ENCODE assay signal across 20 cellular contexts in genomic region chr9:97545507-97545906, GRCh38. TPM values are rescaled to one million over a fixed set of nuclear protein-coding genes. Genes with fewer than 3 reads are reported as not detected.
DNase-seq lines count a peak whose midpoint lies in the region; ATAC-seq, FAIRE-seq and TF ChIP-seq lines count a peak whose summit lies in the region.
"Had no signal": no experiment of that assay in that cellular context is flagged by ENCODE, and none has a peak within 500 bp of the region (broad histone marks: within the 10 kb centered on the region; RNA-seq: fewer than 3 reads in every experiment).

No MANE protein-coding gene starts in this region.

- H3K4me2 ChIP-seq in HepG2 (ENCODE audit: low read depth, low read length) = no peak overlapping the region
- H3K4me2 ChIP-seq: A549 had no signal

- 15% methylated on average over 8 of the region's 8 CpGs for WGBS in HepG2 (ENCODE audit: low lambda C conversion rate)
- 49% methylated on average over 5 of the region's 8 CpGs for WGBS in right lobe of liver (ENCODE audit: insufficient coverage, low coverage, low lambda C conversion rate, missing lambda C conversion rate)
- WGBS in psoas muscle, 3 donors = 25 to 45% (median 31%) methylated on average over 7 to 8 of the region's 8 CpGs

- H3K4me3 ChIP-seq in HepG2 (replicated peaks in 1 of 3; ENCODE audit: insufficient read depth in 1 of 3, low read depth in 2 of 3, low read length in 3 of 3) = no peak overlapping the region
- no peak overlapping the region for H3K4me3 ChIP-seq in right lobe of liver
- H3K4me3 ChIP-seq in psoas muscle = no peak overlapping the region
- H3K4me3 ChIP-seq: A549 had no signal

- H3K27ac Mint-ChIP-seq in effector memory CD8-positive, alpha-beta T cell = no peak overlapping the region
- H3K27ac Mint-ChIP-seq: CD4-positive, alpha-beta T cell had no signal

- H3K9me3 ChIP-seq in HepG2 (ENCODE audit: low read length) = no peaks in the 10 kb centered on the region
- H3K9me3 ChIP-seq in right lobe of liver = no peaks in the 10 kb centered on the region
- H3K9me3 ChIP-seq in psoas muscle = no peaks in the 10 kb centered on the region
- H3K9me3 ChIP-seq: A549, Caco-2 had no signal

- CTCF ChIA-PET in HepG2 (lab: Yijun Ruan, JAX; ENCODE audit: low intra/inter-chr PET ratio, low total read pairs) = no interaction called here

- H3K27ac ChIP-seq in HepG2 (ENCODE audit: extremely low read length, insufficient read depth, low read length) (no peak overlapping the region), right lobe of liver (no peak overlapping the region), psoas muscle (peak overlapping the region; percentile 20)
- H3K27ac ChIP-seq: A549 had no signal

- in situ Hi-C loops in HepG2 (cut with HindIII; ENCODE audit: extremely low pct_ligation_motif_present, low pct_unique_long_range_greater_than_20kb) = no loop called here

- TF ChIP-seq EP300 in HepG2 (IDR thresholded peaks at IDR 0.05; ENCODE audit: low read depth in 2 of 2, low read length in 2 of 2) = no peak
- TF ChIP-seq EP300 in HepG2 (CRISPR knock-in tag; IDR thresholded peaks at IDR 0.05; ENCODE audit: borderline replicate concordance) = no peak

- no peak for FAIRE-seq in HepG2 (lab: Jason Lieb, UNC)
- FAIRE-seq: A549, GM12892, GM18507 had no signal

- no peaks in the 10 kb centered on the region for H3K4me1 Mint-ChIP-seq in effector memory CD8-positive, alpha-beta T cell (ENCODE audit: low read depth in 2 of 2)

- ATAC-seq in HepG2 = peak; percentile 82
- no peak for ATAC-seq in right lobe of liver
- ATAC-seq in left cardiac atrium = peak; percentile 52 to 56
- ATAC-seq in psoas muscle = peak; percentile 59 to 73 (median 68)
- ATAC-seq in effector memory CD8-positive, alpha-beta T cell (replicated peaks) = no peak
- ATAC-seq in HG02798 (IDR thresholded peaks at IDR 0.05; ENCODE audit: poor library complexity, unreplicated experiment) = no peak

- TF ChIP-seq POLR2A in HepG2 (IDR thresholded peaks at IDR 0.05; ENCODE audit: insufficient read depth in 1 of 2, low read depth in 2 of 2, low read length in 2 of 2) (no peak), right lobe of liver (IDR thresholded peaks at IDR 0.05) (no peak)

- no peak for TF ChIP-seq RAD21 in HepG2 (CRISPR knock-in tag; IDR thresholded peaks at IDR 0.05)

- no peaks in the 10 kb centered on the region for H4K20me1 ChIP-seq in HepG2 (ENCODE audit: insufficient read depth, low read length)

- H3K9me3 Mint-ChIP-seq in effector memory CD8-positive, alpha-beta T cell = no peaks in the 10 kb centered on the region
- H3K9me3 Mint-ChIP-seq: CD4-positive, alpha-beta T cell had no signal

- no peak overlapping the region for H3K9ac ChIP-seq in HepG2 (ENCODE audit: insufficient read depth, low read depth, low read length)

- no peaks in the 10 kb centered on the region for H3K36me3 ChIP-seq in HepG2 (replicated peaks in 1 of 2; ENCODE audit: control insufficient read depth in 1 of 2, insufficient read depth in 2 of 2, low read length in 2 of 2)
- H3K36me3 ChIP-seq in right lobe of liver = no peaks in the 10 kb centered on the region
- peaks cover 0 to 45% of the 10 kb centered on the region in 2 donors for H3K36me3 ChIP-seq in psoas muscle (ENCODE audit: insufficient read depth in 1 of 2, low read depth in 1 of 2)

- POLR2A ChIA-PET in HepG2 (lab: Yijun Ruan, JAX) = no interaction called here

- intact Hi-C loops in HepG2 (cut with micrococcal nuclease; ENCODE audit: unreplicated experiment) = no loop called here
- intact Hi-C loops in right lobe of liver (cut with DNase I) = no loop called here
- intact Hi-C loops in left cardiac atrium (cut with DNase I) = no loop called here
- intact Hi-C loops in psoas muscle (cut with DNase I) = no loop called here

- DNase-seq in HepG2 (ENCODE audit: low spot score) = no peak
- no peak for DNase-seq in right lobe of liver
- DNase-seq in left cardiac atrium = no peak
- DNase-seq in psoas muscle = no peak
- no peak for DNase-seq in NCI-H345 treated with DMSO at 0.1 percent for 48 hours (lab: John Stamatoyannopoulos, UW; ENCODE audit: unreplicated experiment)
- DNase-seq in effector memory CD8-positive, alpha-beta T cell = no peak
- DNase-seq: Caco-2; CD4-positive, alpha-beta T cell; DMS153; GOT3; KG1; NCI-H1105 treated with DMSO at 0.1 percent for 48 hours; NCI-H1694; NCI-H2081 treated with DMSO at 0.1 percent for 48 hours; OCI-M1; SHP77 treated with DMSO at 0.1 percent for 48 hours had no signal

- H3K4me3 Mint-ChIP-seq in effector memory CD8-positive, alpha-beta T cell = no peak overlapping the region
- H3K4me3 Mint-ChIP-seq: CD4-positive, alpha-beta T cell had no signal

- 0 out of 5 replicates have a peak, but pooled peaks cover 0 to 2% of the 10 kb centered on the region in 2 experiments for H3K27me3 ChIP-seq in HepG2 (ENCODE audit: control insufficient read depth in 1 of 2, insufficient read depth in 2 of 2, low read length in 2 of 2)
- no peaks in the 10 kb centered on the region for H3K27me3 ChIP-seq in right lobe of liver
- no peaks in the 10 kb centered on the region for H3K27me3 ChIP-seq in psoas muscle (ENCODE audit: insufficient read depth in 3 of 3, low read length in 2 of 3)

- H3K36me3 Mint-ChIP-seq in effector memory CD8-positive, alpha-beta T cell (ENCODE audit: insufficient read depth) = no peaks in the 10 kb centered on the region

- no peaks in the 10 kb centered on the region for H3K79me2 ChIP-seq in HepG2 (ENCODE audit: insufficient read depth, low read length)

- TF ChIP-seq CTCF in HepG2 (CRISPR knock-in tag; IDR thresholded peaks at IDR 0.05) = no peak
- TF ChIP-seq CTCF in right lobe of liver (IDR thresholded peaks at IDR 0.05) = no peak
- TF ChIP-seq CTCF in psoas muscle (IDR thresholded peaks at IDR 0.05) = no peak

- peaks cover 20 to 32% of the 10 kb centered on the region in 2 donors for H3K27me3 Mint-ChIP-seq in effector memory CD8-positive, alpha-beta T cell

- BruUV-seq in HepG2 (replicated peaks; lab: Mats Ljungman, UMichigan) = no TSS peak

- peaks cover 16% of the 10 kb centered on the region for H3K4me1 ChIP-seq in HepG2 (ENCODE audit: insufficient read depth, low read length)
- no peaks in the 10 kb centered on the region for H3K4me1 ChIP-seq in right lobe of liver
- peaks cover 7% of the 10 kb centered on the region for H3K4me1 ChIP-seq in psoas muscle
- H3K4me1 ChIP-seq: A549, Caco-2 had no signal

- H2AFZ ChIP-seq in HepG2 (ENCODE audit: low read length) = no peak overlapping the region

TF ChIP-seq in HepG2, 621 proteins besides CTCF, POLR2A, EP300 and RAD21 (continues in another document):
- TF ChIP-seq ZNF446 (CRISPR knock-in tag; IDR thresholded peaks at IDR 0.05) (no peak), ELK4 (CRISPR knock-in tag; IDR thresholded peaks at IDR 0.05; ENCODE audit: borderline replicate concordance) (no peak), RORA (CRISPR knock-in tag; IDR thresholded peaks at IDR 0.05) (no peak), ZBTB43 (CRISPR knock-in tag; conservative IDR thresholded peaks at IDR 0.05) (no peak), JUNB (CRISPR knock-in tag; IDR thresholded peaks at IDR 0.05; ENCODE audit: borderline replicate concordance) (no peak)

RNA-seq across cellular contexts. Expression of gene TMOD1, which starts 44.0 kb away (rescaled TPM):
- total RNA-seq in HepG2 (2016; rRNA removed; fragmentation: Illumina TruSeq; extraction: Trizol) = 0.04 TPM in 1 of 2 replicates, not detected in the other
- total RNA-seq in HepG2 (2016; cell fraction: cytosol; rRNA removed; fragmentation: Illumina TruSeq; extraction: Trizol; ENCODE audit: low read depth) = not detected in 2 replicates
- total RNA-seq in HepG2 (2016; cell fraction: insoluble cytoplasmic fraction; rRNA removed; fragmentation: Illumina TruSeq; extraction: Trizol) = 0.06 TPM in 1 of 2 replicates, not detected in the other
- total RNA-seq in HepG2 (2016; cell fraction: membrane; rRNA removed; fragmentation: Illumina TruSeq; extraction: Trizol) = 0.07 TPM in 1 of 2 replicates, not detected in the other
- 0.16 TPM in 1 of 2 replicates, not detected in the other for total RNA-seq in HepG2 (2016; cell fraction: nucleus; rRNA removed; fragmentation: Illumina TruSeq; extraction: Trizol)
- 0.04 and 0.07 TPM in 2 replicates for polyA plus RNA-seq in HepG2 (2011; rRNA removed)
- polyA plus RNA-seq in HepG2 (2011; cell fraction: cytosol; rRNA removed) = 0.03 TPM in 2 replicates
- 0.05 TPM in 1 of 2 replicates, not detected in the other for polyA plus RNA-seq in HepG2 (2011; cell fraction: nucleus; rRNA removed)
- 0.31 and 0.40 TPM in 2 replicates for polyA plus RNA-seq in HepG2 (2012)
- 0.09 TPM in 1 of 2 replicates, not detected in the other for polyA plus RNA-seq in HepG2 (2016; cell fraction: cytosol; fragmentation: Illumina TruSeq; extraction: Trizol; ENCODE audit: low read depth)
- polyA plus RNA-seq in HepG2 (2016; cell fraction: insoluble cytoplasmic fraction; fragmentation: Illumina TruSeq; extraction: Trizol; ENCODE audit: low read depth) = 0.19 TPM in 1 of 2 replicates, not detected in the other
- polyA plus RNA-seq in HepG2 (2016; cell fraction: membrane; fragmentation: Illumina TruSeq; extraction: Trizol; ENCODE audit: low read depth) = 0.06 and 0.07 TPM in 2 replicates
- polyA plus RNA-seq in HepG2 (2016; cell fraction: nucleus; fragmentation: Illumina TruSeq; extraction: Trizol; ENCODE audit: insufficient read depth, low read depth) = 0.13 TPM in 1 of 2 replicates, not detected in the other
- 0.98 TPM in 1 of 2 replicates, not detected in the other for polyA minus RNA-seq in HepG2 (2011; rRNA and poly(A)+ RNA removed; ENCODE audit: low replicate concordance)
- polyA minus RNA-seq in HepG2 (2011; cell fraction: cytosol; rRNA and poly(A)+ RNA removed) = not detected in 2 replicates
- not detected in 2 replicates for polyA minus RNA-seq in HepG2 (2011; cell fraction: nucleus; rRNA and poly(A)+ RNA removed)
- total RNA-seq in right lobe of liver = 10 to 100 TPM in 4 of 6 experiments, 1 to 10 TPM in 2; 5.9 to 14.3 (median 12.7) TPM
- 100 to 1,000 TPM; 142 to 149 TPM for total RNA-seq in left cardiac atrium
- total RNA-seq in psoas muscle = 100 to 1,000 TPM; 138 to 209 (median 167) TPM
- polyA plus RNA-seq in psoas muscle = 100 to 1,000 TPM in 2 of 3 donors, 10 to 100 TPM in 1; 65.4 to 286 (median 131) TPM

Comparison
In these comparisons a context has a peak if more than half of its experiments do, and no peak if none do; other contexts are left out.
1. ATAC-seq: peak in HepG2 (single experiment), left cardiac atrium (2 of 2) and psoas muscle (4 of 4); none in right lobe of liver (0 of 4), effector memory CD8-positive, alpha-beta T cell (single experiment) and HG02798 (single experiment).
2. RNA of gene TMOD1, which starts 44.0 kb away (total RNA-seq): 138 to 209 TPM in psoas muscle and 142 to 149 TPM in left cardiac atrium; 5.9 to 14.3 TPM in right lobe of liver and 0.04 to 0.16 TPM in HepG2; every median in the first group is over 4 times any median in the second.